In genomic region chr15:73923156-73923487, GRCh38 we compare ENCODE assay signal across 15 cellular contexts. TPM values are rescaled to one million over a fixed set of nuclear protein-coding genes. Genes with fewer than 3 reads are reported as not detected.
DNase-seq lines count a peak whose midpoint lies in the region; ATAC-seq and TF ChIP-seq lines count a peak whose summit lies in the region.
"Had no signal": no experiment of that assay in that cellular context is flagged by ENCODE, and none has a peak within 500 bp of the region (broad histone marks: within the 10 kb centered on the region; RNA-seq: fewer than 3 reads in every experiment).

No MANE protein-coding gene starts in this region.

- peaks cover 48% of the 10 kb centered on the region for H3K4me1 Mint-ChIP-seq in stimulated activated naive CD8-positive, alpha-beta T cell treated with anti-CD3 and anti-CD28 coated beads, Interleukin-15, amount 100 ng/mL, for 72 hours
- H3K4me1 Mint-ChIP-seq in effector memory CD8-positive, alpha-beta T cell (ENCODE audit: low read depth in 2 of 2) = peaks cover 37 to 39% of the 10 kb centered on the region in 2 donors
- peaks cover 58% of the 10 kb centered on the region for H3K4me1 Mint-ChIP-seq in nephron
- peaks cover 35% of the 10 kb centered on the region for H3K4me1 Mint-ChIP-seq in CD8-positive, alpha-beta T cell (ENCODE audit: low read depth)

- no peak for ATAC-seq in stimulated activated naive CD8-positive, alpha-beta T cell treated with anti-CD3 and anti-CD28 coated beads, Interleukin-15, amount 100 ng/mL, for 72 hours
- no peak for ATAC-seq in stimulated activated naive CD8-positive, alpha-beta T cell treated with anti-CD3 and anti-CD28 coated beads, Interleukin-15, Interleukin-2, amounts not matched to agents 100 U/mL and 50 U/mL, for 24 hours
- ATAC-seq in effector memory CD8-positive, alpha-beta T cell (replicated peaks) = no peak
- ATAC-seq in GM18498 (IDR thresholded peaks at IDR 0.05; ENCODE audit: unreplicated experiment) = no peak
- ATAC-seq in CD8-positive, alpha-beta T cell = no peak
- ATAC-seq: body of pancreas had no signal

- peaks cover 25% of the 10 kb centered on the region for H3K4me1 ChIP-seq in CD8-positive, alpha-beta T cell (ENCODE audit: insufficient read depth, low read length)

- H3K36me3 ChIP-seq in CD8-positive, alpha-beta T cell (ENCODE audit: insufficient read depth, low read length) = no peaks in the 10 kb centered on the region
- H3K36me3 ChIP-seq: uterus had no signal

- no peak for TF ChIP-seq CTCF in nephron (IDR thresholded peaks at IDR 0.05; ENCODE audit: unreplicated experiment in 3 of 3)
- TF ChIP-seq CTCF in CD8-positive, alpha-beta T cell (IDR thresholded peaks at IDR 0.05) = no peak

- peaks cover 2 to 5% of the 10 kb centered on the region in 2 donors for H3K9me3 Mint-ChIP-seq in stimulated activated naive CD8-positive, alpha-beta T cell treated with anti-CD3 and anti-CD28 coated beads, Interleukin-15, amount 100 ng/mL, for 72 hours
- H3K9me3 Mint-ChIP-seq in effector memory CD8-positive, alpha-beta T cell = no peaks in the 10 kb centered on the region
- peaks cover 3% of the 10 kb centered on the region for H3K9me3 Mint-ChIP-seq in nephron
- H3K9me3 Mint-ChIP-seq in CD8-positive, alpha-beta T cell = peaks cover 2% of the 10 kb centered on the region

- peaks cover 14% of the 10 kb centered on the region for H3K36me3 Mint-ChIP-seq in effector memory CD8-positive, alpha-beta T cell (ENCODE audit: insufficient read depth)
- peaks cover 10% of the 10 kb centered on the region for H3K36me3 Mint-ChIP-seq in nephron (ENCODE audit: low read depth)
- H3K36me3 Mint-ChIP-seq in CD8-positive, alpha-beta T cell = peaks cover 21% of the 10 kb centered on the region

- intact Hi-C loops in CD8-positive, alpha-beta T cell (cut with DNase I, micrococcal nuclease) = loop anchor here in 1 of 2 experiments (10.0 kb wide), 1 partner anchor 288 kb away; the partner anchor contains the start of gene NPTN

- POLR2A ChIA-PET in CD8-positive, alpha-beta T cell (lab: Charles Lee) = interaction anchor here (0.5 kb wide), 1 partner anchor 1430 kb away, joined by 3 read pairs; no protein-coding TSS in a partner anchor

- no peak overlapping the region for H3K4me3 Mint-ChIP-seq in stimulated activated naive CD8-positive, alpha-beta T cell treated with anti-CD3 and anti-CD28 coated beads, Interleukin-15, amount 100 ng/mL, for 72 hours
- peak overlapping the region in 1 of 2 donors; percentile 34 for H3K4me3 Mint-ChIP-seq in effector memory CD8-positive, alpha-beta T cell
- H3K4me3 Mint-ChIP-seq in nephron = peak overlapping the region; percentile 33 to 83 (median 62)
- H3K4me3 Mint-ChIP-seq in CD8-positive, alpha-beta T cell = no peak overlapping the region

- H3K4me3 ChIP-seq in CD8-positive, alpha-beta T cell (ENCODE audit: low read depth, low read length) = no peak overlapping the region
- H3K4me3 ChIP-seq: body of pancreas, uterus had no signal

- H3K27me3 Mint-ChIP-seq in stimulated activated naive CD8-positive, alpha-beta T cell treated with anti-CD3 and anti-CD28 coated beads, Interleukin-15, amount 100 ng/mL, for 72 hours = peaks cover 6% of the 10 kb centered on the region
- H3K27me3 Mint-ChIP-seq in effector memory CD8-positive, alpha-beta T cell = no peaks in the 10 kb centered on the region
- H3K27me3 Mint-ChIP-seq in nephron (ENCODE audit: low read depth) = peaks cover 7% of the 10 kb centered on the region
- H3K27me3 Mint-ChIP-seq in CD8-positive, alpha-beta T cell (ENCODE audit: low read depth) = no peaks in the 10 kb centered on the region

- no peak for DNase-seq in stimulated activated naive CD8-positive, alpha-beta T cell treated with anti-CD3 and anti-CD28 coated beads, Interleukin-15, amount 100 ng/mL, for 72 hours
- no peak for DNase-seq in stimulated activated naive CD8-positive, alpha-beta T cell treated with anti-CD3 and anti-CD28 coated beads, Interleukin-15, Interleukin-2, amounts not matched to agents 100 U/mL and 50 U/mL, for 24 hours
- DNase-seq in effector memory CD8-positive, alpha-beta T cell = no peak
- no peak for DNase-seq in stimulated activated CD4-positive, alpha-beta T cell treated with anti-CD3 and anti-CD28 coated beads, Interleukin-4, amount 100 ng/mL, for 1 hour
- no peak for DNase-seq in CD8-positive, alpha-beta T cell
- DNase-seq in T-helper 1 cell = no peak
- DNase-seq: activated CD4-positive, alpha-beta T cell treated with anti-CD3 and anti-CD28 coated beads, Interleukin-2, amount 50 U/mL, for 1 hour; naive B cell; NCI-H2081 had no signal

- H3K9me3 ChIP-seq in CD8-positive, alpha-beta T cell (ENCODE audit: low read length) = no peaks in the 10 kb centered on the region
- H3K9me3 ChIP-seq: body of pancreas, uterus had no signal

- no peak overlapping the region for H3K27ac ChIP-seq in CD8-positive, alpha-beta T cell (ENCODE audit: low read depth, low read length)

- CTCF ChIA-PET in CD8-positive, alpha-beta T cell (lab: Charles Lee) = interaction anchor here (1.3 kb wide), 1 partner anchor 49 kb away, joined by 5 read pairs; no protein-coding TSS in a partner anchor

- H3K27me3 ChIP-seq in CD8-positive, alpha-beta T cell (ENCODE audit: insufficient read depth, low read length) = no peaks in the 10 kb centered on the region
- H3K27me3 ChIP-seq: body of pancreas, uterus had no signal

- peak overlapping the region; percentile 6 to 69 for H3K27ac Mint-ChIP-seq in stimulated activated naive CD8-positive, alpha-beta T cell treated with anti-CD3 and anti-CD28 coated beads, Interleukin-15, amount 100 ng/mL, for 72 hours
- peak overlapping the region; percentile 23 to 45 for H3K27ac Mint-ChIP-seq in effector memory CD8-positive, alpha-beta T cell
- peak overlapping the region; percentile 87 to 91 (median 89) for H3K27ac Mint-ChIP-seq in nephron
- H3K27ac Mint-ChIP-seq in CD8-positive, alpha-beta T cell = no peak overlapping the region

RNA-seq across cellular contexts. Expression of gene LOXL1, which starts 3.1 kb away (rescaled TPM):
- 1 to 10 TPM; 1.1 to 2.2 TPM for total RNA-seq in CD8-positive, alpha-beta T cell

RNA-seq across cellular contexts. Expression of gene TBC1D21, which starts 49.8 kb away (rescaled TPM):
- total RNA-seq in CD8-positive, alpha-beta T cell = not detected
- total RNA-seq: body of pancreas, glomerular endothelial cell, HT-29, uterus had no signal

Comparison
In these comparisons a context has a peak if more than half of its experiments do, and no peak if none do; other contexts are left out.
1. H3K4me3 Mint-ChIP-seq: peak in nephron (3 of 3); none in stimulated activated naive CD8-positive, alpha-beta T cell treated with anti-CD3 and anti-CD28 coated beads, Interleukin-15, amount 100 ng/mL, for 72 hours (0 of 2) and CD8-positive, alpha-beta T cell (single experiment).